Comparison of ENCODE assay signal across 8 cellular contexts in genomic region chr14:103123634-103124500, GRCh38. TPM values are rescaled to one million over a fixed set of nuclear protein-coding genes. Genes with fewer than 3 reads are reported as not detected.
A peak's percentile ranks its signal among the peaks of the same experiment; 100 is the strongest.
DNase-seq lines count a peak whose midpoint lies in the region; ATAC-seq and TF ChIP-seq lines count a peak whose summit lies in the region.

No MANE protein-coding gene starts in this region.

- peaks cover 10% of the 10 kb centered on the region; the same call in 1 of the 2 replicates for H3K79me2 ChIP-seq in HCT116 (ENCODE audit: insufficient read depth, low read length)

- intact Hi-C loops in HCT116 (cut with micrococcal nuclease) = no loop called here
- intact Hi-C loops in colonic mucosa (cut with DNase I) = no loop called here
- intact Hi-C loops in aorta (cut with DNase I) = no loop called here

- H3K27me3 ChIP-seq in HCT116 (ENCODE audit: insufficient read depth, low read length) (no peaks in the 10 kb centered on the region), colonic mucosa (peaks cover 26% of the 10 kb centered on the region), mesenchymal stem cell (ENCODE audit: control insufficient read depth in 1 of 2, insufficient read depth in 1 of 2, low read length in 2 of 2) (no peaks in the 10 kb centered on the region), aorta (ENCODE audit: control insufficient read depth in 1 of 2, insufficient read depth in 2 of 2, low read length in 1 of 2) (no peaks in the 10 kb centered on the region)

- DNase-seq in AG04449 (ENCODE audit: low read depth, low spot score) (no peak), HCT116 (ENCODE audit: low read depth, low spot score) (no peak), colonic mucosa (peak; percentile 50), mesenchymal stem cell (peak; percentile 56), aorta (peak; percentile 76 to 87), T1000 (lab: John Stamatoyannopoulos, UW) (no peak), globus pallidus (ENCODE audit: low spot score) (no peak)

- H2BK15ac ChIP-seq in mesenchymal stem cell (ENCODE audit: low read depth, poor library complexity, severe bottlenecking) = peak overlapping the region; percentile 87

- H3K9me3 ChIP-seq in HCT116 (ENCODE audit: control insufficient read depth in 1 of 2, insufficient read depth in 1 of 2, low read depth in 1 of 2, low read length in 2 of 2) (no peaks in the 10 kb centered on the region), colonic mucosa (no peaks in the 10 kb centered on the region), mesenchymal stem cell (ENCODE audit: control insufficient read depth, low read length) (no peaks in the 10 kb centered on the region), aorta (ENCODE audit: control insufficient read depth, low read length) (no peaks in the 10 kb centered on the region)

- H3K23ac ChIP-seq in mesenchymal stem cell (ENCODE audit: low read length in 2 of 2) = no peak overlapping the region

- H4K91ac ChIP-seq in mesenchymal stem cell (ENCODE audit: low read length) = peak overlapping the region; percentile 88

- WGBS in mesenchymal stem cell = 33% methylated on average over 48 of the region's 48 CpGs
- 29 to 31% methylated on average over 42 to 48 of the region's 48 CpGs for WGBS in aorta, 2 donors

- TF ChIP-seq CTCF in AG04449 (IDR thresholded peaks at IDR 0.05; ENCODE audit: insufficient read depth, low read length, missing control alignments) (peak; percentile 30), HCT116 (IDR thresholded peaks at IDR 0.05 in 2 of 3, conservative IDR thresholded peaks at IDR 0.05 in 1 of 3; ENCODE audit: borderline replicate concordance in 1 of 3, insufficient read depth in 1 of 3, low read depth in 2 of 3, low read length in 2 of 3) (peak in 2 of 3 experiments; percentile 55 to 69; a peak in 4 of 6 replicates), colonic mucosa (IDR thresholded peaks at IDR 0.05) (no peak)

- H3K14ac ChIP-seq in mesenchymal stem cell (ENCODE audit: low read length in 2 of 2) = peak overlapping the region in 1 of 2 experiments; percentile 20

- H3K9ac ChIP-seq in HCT116 (ENCODE audit: low read length) (peak overlapping the region; percentile 83), colonic mucosa (ENCODE audit: low read depth in 2 of 2, low read length in 2 of 2) (peak overlapping the region; percentile 68 to 88), mesenchymal stem cell (ENCODE audit: low read length) (peak overlapping the region; percentile 84)

- CTCF ChIA-PET in AG04449 (lab: Yijun Ruan, JAX) = interaction anchor here (4.0 kb wide), 1 partner anchor 19 kb away, joined by 18 read pairs; no protein-coding TSS in a partner anchor
- CTCF ChIA-PET in HCT116 (lab: Charles Lee) = interaction anchor here (0.6 to 1.3 kb wide), 5 partner anchors 9 to 57 kb away, joined by 3 to 4 read pairs (median 4); no protein-coding TSS in a partner anchor

- peak overlapping the region; percentile 46 to 55 for H2BK12ac ChIP-seq in mesenchymal stem cell (ENCODE audit: low read length in 2 of 2)

- BruUV-seq in HCT116 (replicated peaks; lab: Mats Ljungman, UMichigan) = TSS peak; percentile 48

- no peaks in the 10 kb centered on the region for H4K20me1 ChIP-seq in HCT116 (ENCODE audit: insufficient read depth)

- POLR2A ChIA-PET in AG04449 (lab: Yijun Ruan, JAX) = no interaction called here
- POLR2A ChIA-PET in HCT116 (lab: Charles Lee) = no interaction called here

- no peak for TF ChIP-seq RAD21 in HCT116 (IDR thresholded peaks at IDR 0.05; ENCODE audit: low read depth)

- peak overlapping the region; percentile 65 to 66 for H3K4ac ChIP-seq in mesenchymal stem cell (ENCODE audit: low read depth in 1 of 2, low read length in 2 of 2)

- H2BK5ac ChIP-seq in mesenchymal stem cell (ENCODE audit: low read depth, low read length, poor library complexity, severe bottlenecking) = no peak overlapping the region

- RAD21 ChIA-PET in HCT116 (lab: Charles Lee; ENCODE audit: low non-redundant PET in 1 of 2, low total read pairs in 2 of 2, uncharacterized antibody in 2 of 2, unreplicated experiment in 2 of 2) = no interaction called here

- peak overlapping the region; percentile 74 to 86 for H3K18ac ChIP-seq in mesenchymal stem cell (ENCODE audit: low read depth in 1 of 2, low read length in 2 of 2)

- H3K4me2 ChIP-seq in HCT116 (ENCODE audit: low read length) (peak overlapping the region; percentile 94), mesenchymal stem cell (ENCODE audit: low read length, poor library complexity, severe bottlenecking) (peak overlapping the region; percentile 60)

- H4K8ac ChIP-seq in mesenchymal stem cell (ENCODE audit: low read length) = peak overlapping the region; percentile 96

- H3K27ac ChIP-seq in HCT116 (ENCODE audit: low read depth, low read length) (peak overlapping the region; percentile 74; the same call in 1 of the 2 replicates), colonic mucosa (peak overlapping the region; percentile 82), mesenchymal stem cell (ENCODE audit: low read length, poor library complexity, severe bottlenecking) (no peak overlapping the region), aorta (ENCODE audit: low read depth in 1 of 2, low read length in 2 of 2) (no peak overlapping the region)

- H2BK120ac ChIP-seq in mesenchymal stem cell (ENCODE audit: low read depth, low read length) = peak overlapping the region; percentile 98

- no peaks in the 10 kb centered on the region for H3K9me2 ChIP-seq in HCT116 (ENCODE audit: insufficient read depth)

- H3K4me1 ChIP-seq in HCT116 (ENCODE audit: control insufficient read depth in 1 of 2, insufficient read depth in 2 of 2, low read length in 2 of 2) (peaks cover 31 to 46% of the 10 kb centered on the region in 2 experiments), colonic mucosa (peaks cover 13% of the 10 kb centered on the region), mesenchymal stem cell (ENCODE audit: control insufficient read depth, insufficient read depth, low read depth, low read length) (peaks cover 77% of the 10 kb centered on the region), aorta (ENCODE audit: control insufficient read depth in 1 of 2, insufficient read depth in 2 of 2, low read length in 2 of 2) (no peaks in the 10 kb centered on the region)

- 0 out of 4 replicates have a peak, but pooled peaks cover 0 to 2% of the 10 kb centered on the region in 2 experiments for H3K36me3 ChIP-seq in HCT116 (ENCODE audit: control insufficient read depth in 1 of 2, insufficient read depth in 2 of 2, low read length in 2 of 2)
- H3K36me3 ChIP-seq in colonic mucosa = no peaks in the 10 kb centered on the region
- H3K36me3 ChIP-seq in mesenchymal stem cell (ENCODE audit: control insufficient read depth in 1 of 2, insufficient read depth in 2 of 2, low read depth in 1 of 2, low read length in 2 of 2) = peaks cover 16 to 25% of the 10 kb centered on the region in 2 experiments
- H3K36me3 ChIP-seq in aorta (ENCODE audit: control insufficient read depth in 1 of 2, insufficient read depth in 2 of 2, low read length in 1 of 2) = no peaks in the 10 kb centered on the region

- peak; percentile 49 for ATAC-seq in HCT116
- ATAC-seq in aorta (ENCODE audit: low FRiP score) = no peak
- no peak for ATAC-seq in HG03139 (IDR thresholded peaks at IDR 0.05; ENCODE audit: unreplicated experiment)

- TF ChIP-seq POLR2A in HCT116 (IDR thresholded peaks at IDR 0.05; ENCODE audit: borderline replicate concordance, extremely low read depth, insufficient read depth, insufficient read length) = no peak

- H3K79me1 ChIP-seq in mesenchymal stem cell (replicated peaks; ENCODE audit: low read length, poor library complexity, severe bottlenecking) = peaks cover 13% of the 10 kb centered on the region

- H2AFZ ChIP-seq in HCT116 (ENCODE audit: low read depth, low read length, poor library complexity, severe bottlenecking) = no peak overlapping the region
- peak overlapping the region; percentile 5 for H2AFZ ChIP-seq in mesenchymal stem cell (ENCODE audit: low read depth, low read length)

- no peak overlapping the region for H2AK5ac ChIP-seq in mesenchymal stem cell (ENCODE audit: low read length, severe bottlenecking)

- H3K4me3 ChIP-seq in AG04449 (ENCODE audit: low read depth, low read length) (peak overlapping the region; percentile 39), HCT116 (replicated peaks in 1 of 2; ENCODE audit: low read depth in 1 of 2, low read length in 2 of 2) (peak overlapping the region; percentile 58 to 80), colonic mucosa (peak overlapping the region; percentile 39), mesenchymal stem cell (ENCODE audit: insufficient read depth in 1 of 2, low read depth in 1 of 2, low read length in 2 of 2) (peak overlapping the region; percentile 50 to 91), aorta (ENCODE audit: low read length in 2 of 2) (peak overlapping the region; percentile 28)

TF ChIP-seq in HCT116, 20 proteins besides CTCF, POLR2A, EP300 and RAD21:
- TF ChIP-seq TCF7L2 (IDR thresholded peaks at IDR 0.05; ENCODE audit: borderline replicate concordance, extremely low read depth, insufficient read depth, insufficient read length) (peak; percentile 53), EZH2phosphoT487 (IDR thresholded peaks at IDR 0.05; ENCODE audit: borderline replicate concordance) (no peak), EGR1 (IDR thresholded peaks at IDR 0.05; ENCODE audit: low read depth) (no peak), SRF (IDR thresholded peaks at IDR 0.05; ENCODE audit: low read depth) (no peak), ZFX (IDR thresholded peaks at IDR 0.05) (0 out of 2 replicates have a peak, but pooled peaks have one; percentile 38), SIN3A (IDR thresholded peaks at IDR 0.05; ENCODE audit: low read depth) (no peak)

RNA-seq across cellular contexts. Expression of gene TNFAIP2, which starts 0.6 kb away (rescaled TPM):
- total RNA-seq in HCT116 (2021; ENCODE audit: unreplicated experiment) (74.8 TPM), colonic mucosa (10 to 100 TPM; 10.5 to 26.9 TPM), aorta (100 to 1,000 TPM in 1 of 2 donors, 10 to 100 TPM in 1; 87.3 to 219 TPM)
- polyA plus RNA-seq in HCT116 (2012) = 49.6 and 52.9 TPM in 2 replicates
- polyA plus RNA-seq in mesenchymal stem cell (2013, experiment 1 of 2) = 29.2 TPM
- polyA plus RNA-seq in mesenchymal stem cell (2013, experiment 2 of 2) = 27.7 TPM
- polyA plus RNA-seq in aorta = 10 to 100 TPM; 26.8 to 90.8 TPM

RNA-seq across cellular contexts. Expression of gene EXOC3L4, which starts 29.3 kb away (rescaled TPM):
- total RNA-seq in HCT116 (2021; ENCODE audit: unreplicated experiment) (not detected), colonic mucosa (10 to 100 TPM; 11.3 to 15.6 TPM), aorta (1 to 10 TPM in 1 of 2 donors, under 1 TPM in 1; 0.68 to 4.8 TPM)
- polyA plus RNA-seq in HCT116 (2012) = 0.15 and 0.34 TPM in 2 replicates
- not detected for polyA plus RNA-seq in mesenchymal stem cell (2013, experiment 1 of 2)
- polyA plus RNA-seq in mesenchymal stem cell (2013, experiment 2 of 2) = 0.05 TPM
- polyA plus RNA-seq in aorta = 1 to 10 TPM in 1 of 2 donors, not detected in 1; 7.4 TPM

RNA-seq across cellular contexts. Expression of gene LBHD2, which starts 39.9 kb away (rescaled TPM):
- total RNA-seq in HCT116 (2021; ENCODE audit: unreplicated experiment) = not detected
- polyA plus RNA-seq in HCT116 (2012) = not detected in 2 replicates
- total RNA-seq in colonic mucosa = not detected
- not detected for polyA plus RNA-seq in mesenchymal stem cell (2013, experiment 1 of 2)
- not detected for polyA plus RNA-seq in mesenchymal stem cell (2013, experiment 2 of 2)
- not detected for total RNA-seq in aorta
- not detected for polyA plus RNA-seq in aorta

Comparison
In these comparisons a context has a peak if more than half of its experiments do, and no peak if none do; other contexts are left out.
1. DNase-seq: peak in colonic mucosa (single experiment), mesenchymal stem cell (single experiment) and aorta (2 of 2); none in AG04449 (single experiment), HCT116 (single experiment), T1000 (single experiment) and globus pallidus (single experiment).
2. H3K27ac ChIP-seq: peak in HCT116 (single experiment) and colonic mucosa (single experiment); none in mesenchymal stem cell (single experiment) and aorta (0 of 2).
3. Peak in every context shown above with its lines, with median percentiles within 50 percentile points of each other: H3K4me3 ChIP-seq and H3K9ac ChIP-seq.